In genomic region chr14:103521438-103521961, GRCh38 we compare ENCODE assay signal across 6 cellular contexts. TPM values are rescaled to one million over a fixed set of nuclear protein-coding genes. Genes with fewer than 3 reads are reported as not detected.
DNase-seq lines count a peak whose midpoint lies in the region; ATAC-seq lines count a peak whose summit lies in the region.

No MANE protein-coding gene starts in this region.

- H3K4me3 ChIP-seq in BLaER1, result peak overlapping the region; percentile 72
- peak overlapping the region; percentile 78 for H3K4me3 ChIP-seq in iPS-18a (ENCODE audit: low read length)
- H3K4me3 ChIP-seq in aorta (ENCODE audit: low read length in 2 of 2), result peak overlapping the region; percentile 2 to 12

- peak; percentile 73 for ATAC-seq in aorta (ENCODE audit: low FRiP score)
- no peak for ATAC-seq in HG03460 (IDR thresholded peaks at IDR 0.05; ENCODE audit: unreplicated experiment)

- H3K36me3 ChIP-seq in BLaER1, result no peaks in the 10 kb centered on the region
- peaks cover 12% of the 10 kb centered on the region for H3K36me3 ChIP-seq in iPS-18a (ENCODE audit: control insufficient read depth, low read depth, low read length)
- no peaks in the 10 kb centered on the region for H3K36me3 ChIP-seq in aorta (ENCODE audit: control insufficient read depth in 1 of 2, insufficient read depth in 2 of 2, low read length in 1 of 2)

- H4K20me1 ChIP-seq in BLaER1, result peaks cover 12% of the 10 kb centered on the region

- 1 to 2% methylated on average over 42 to 78 of the region's 78 CpGs for WGBS in aorta, 2 donors

- DNase-seq in NCI-H69 (lab: John Stamatoyannopoulos, UW) (peak; percentile 68), aorta (peak in 1 of 2 donors; percentile 50)
- no peak for DNase-seq in activated CD4-positive, CD25-positive, alpha-beta regulatory T cell treated with anti-CD3 and anti-CD28 coated beads, Interleukin-2, amount 50 U/mL, for 72 hours

- H3K4me2 ChIP-seq in BLaER1, result peak overlapping the region; percentile 83

- H3K27me3 ChIP-seq in BLaER1 (peaks cover 46% of the 10 kb centered on the region), iPS-18a (ENCODE audit: control insufficient read depth, insufficient read depth, low read length) (peaks cover 30% of the 10 kb centered on the region), aorta (ENCODE audit: control insufficient read depth in 1 of 2, insufficient read depth in 2 of 2, low read length in 1 of 2) (no peaks in the 10 kb centered on the region)

- H3K9ac ChIP-seq in BLaER1 (peak overlapping the region; percentile 71), iPS-18a (ENCODE audit: low read length) (peak overlapping the region; percentile 38)

- peak overlapping the region; percentile 65; the same call in 1 of the 2 replicates for H3K27ac ChIP-seq in BLaER1
- H3K27ac ChIP-seq in iPS-18a (ENCODE audit: low read length), result no peak overlapping the region
- peak overlapping the region in 1 of 2 donors; percentile 43 for H3K27ac ChIP-seq in aorta (ENCODE audit: low read depth in 1 of 2, low read length in 2 of 2)

- H3K9me3 ChIP-seq in BLaER1 (no peaks in the 10 kb centered on the region), iPS-18a (ENCODE audit: control insufficient read depth, low read depth, low read length) (no peaks in the 10 kb centered on the region), aorta (ENCODE audit: control insufficient read depth, low read length) (no peaks in the 10 kb centered on the region)

- peaks cover 66% of the 10 kb centered on the region for H3K4me1 ChIP-seq in BLaER1
- H3K4me1 ChIP-seq in iPS-18a (ENCODE audit: control insufficient read depth, low read depth, low read length), result peaks cover 3% of the 10 kb centered on the region
- no peaks in the 10 kb centered on the region for H3K4me1 ChIP-seq in aorta (ENCODE audit: control insufficient read depth in 1 of 2, insufficient read depth in 2 of 2, low read length in 2 of 2)

- intact Hi-C loops in aorta (cut with DNase I), result no loop called here

RNA-seq across cellular contexts. Expression of gene CKB, which starts 1.1 kb away (rescaled TPM):
- total RNA-seq in aorta, result 100 to 1,000 TPM in 1 of 2 donors, 10 to 100 TPM in 1; 78.1 to 109 TPM
- 10 to 100 TPM; 46.6 to 91.3 TPM for polyA plus RNA-seq in aorta

RNA-seq across cellular contexts. Expression of gene TRMT61A, which starts 7.5 kb away (rescaled TPM):
- total RNA-seq in aorta, result 10 to 100 TPM; 11.4 to 11.8 TPM
- 10 to 100 TPM in 1 of 2 donors, 1 to 10 TPM in 1; 6.4 to 12.4 TPM for polyA plus RNA-seq in aorta

RNA-seq across cellular contexts. Expression of gene BAG5, which starts 41.0 kb away (rescaled TPM):
- total RNA-seq in aorta, result 10 to 100 TPM; 30.4 to 30.8 TPM
- 10 to 100 TPM in 1 of 2 donors, 1 to 10 TPM in 1; 9.2 to 14.9 TPM for polyA plus RNA-seq in aorta

RNA-seq across cellular contexts. Expression of gene COA8, which starts 41.3 kb away (rescaled TPM):
- total RNA-seq in aorta, result 10 to 100 TPM; 27.6 to 33.3 TPM
- polyA plus RNA-seq in aorta, result 10 to 100 TPM; 44.2 to 71.7 TPM

Comparison
In these comparisons a context has a peak if more than half of its experiments do, and no peak if none do; other contexts are left out.
1. H3K4me3 ChIP-seq: peak in every context shown above with its lines; median percentile 78 in iPS-18a; 72 in BLaER1; 7 in aorta.